ENCODE assay signal across 8 cellular contexts in genomic region chr1:156725683-156726280, GRCh38. TPM values are rescaled to one million over a fixed set of nuclear protein-coding genes. Genes with fewer than 3 reads are reported as not detected.
A peak's percentile ranks its signal among the peaks of the same experiment; 100 is the strongest.
DNase-seq lines count a peak whose midpoint lies in the region; ATAC-seq and TF ChIP-seq lines count a peak whose summit lies in the region.

No MANE protein-coding gene starts in this region.

- DNase-seq in CD4-positive, alpha-beta memory T cell, result peak; percentile 73 to 79 (median 77)
- DNase-seq in NCI-H1105 treated with DMSO at 0.1 percent for 48 hours (lab: John Stamatoyannopoulos, UW) (peak; percentile 81), adipocyte (ENCODE audit: low read depth) (peak; percentile 96), left cardiac atrium (peak; percentile 91), posterior vena cava (ENCODE audit: low spot score) (peak; percentile 96), upper lobe of left lung (peak; percentile 88 to 93)

- H3K9me2 ChIP-seq in SU-DHL-6 (replicated peaks; ENCODE audit: insufficient read depth, low read length), result no peaks in the 10 kb centered on the region

- peaks cover 11 to 24% (median 15%) of the 10 kb centered on the region in 4 donors for H3K4me1 Mint-ChIP-seq in CD4-positive, alpha-beta memory T cell

- peaks cover 22 to 43% of the 10 kb centered on the region in 2 donors for H3K36me3 Mint-ChIP-seq in CD4-positive, alpha-beta memory T cell

- H3K9me3 Mint-ChIP-seq in CD4-positive, alpha-beta memory T cell, result no peaks in the 10 kb centered on the region

- H3K27ac ChIP-seq in CD4-positive, alpha-beta memory T cell (ENCODE audit: low read depth, low read length), result peak overlapping the region; percentile 90
- H3K27ac ChIP-seq in SU-DHL-6 (ENCODE audit: low read depth, low read length) (peak overlapping the region; percentile 74), upper lobe of left lung (peak overlapping the region in 3 of 4 donors; percentile 16 to 46 (median 41))

- H3K79me2 ChIP-seq in SU-DHL-6 (ENCODE audit: insufficient read depth, low read length), result peaks cover 68% of the 10 kb centered on the region

- H3K9ac ChIP-seq in SU-DHL-6 (ENCODE audit: low read length) (peak overlapping the region; percentile 94), adipocyte (ENCODE audit: low read length) (peak overlapping the region; percentile 68)

- peaks cover 25% of the 10 kb centered on the region for H3F3A ChIP-seq in SU-DHL-6 (ENCODE audit: insufficient read depth)

- WGBS in upper lobe of left lung, 2 donors, result 15 to 16% methylated on average over 18 of the region's 18 CpGs

- no peaks in the 10 kb centered on the region for H3K27me3 Mint-ChIP-seq in CD4-positive, alpha-beta memory T cell

- H3K4me3 Mint-ChIP-seq in CD4-positive, alpha-beta memory T cell, result no peak overlapping the region

- TF ChIP-seq EP300 in upper lobe of left lung (IDR thresholded peaks at IDR 0.05), result no peak

- TF ChIP-seq CTCF in SU-DHL-6 (IDR thresholded peaks at IDR 0.05; ENCODE audit: insufficient read depth, low read length, poor library complexity, severe bottlenecking) (peak; percentile 95), upper lobe of left lung (IDR thresholded peaks at IDR 0.05) (peak; percentile 86 to 96 (median 91))

- peak overlapping the region; percentile 80 for H3K4me2 ChIP-seq in SU-DHL-6 (ENCODE audit: low read depth, low read length, poor library complexity, severe bottlenecking)

- H3K4me1 ChIP-seq in CD4-positive, alpha-beta memory T cell (ENCODE audit: insufficient read depth, low read length), result peaks cover 54% of the 10 kb centered on the region
- H3K4me1 ChIP-seq in adipocyte (ENCODE audit: control insufficient read depth, insufficient read depth, low read length), result peaks cover 43% of the 10 kb centered on the region
- peaks cover 40 to 48% (median 42%) of the 10 kb centered on the region in 4 donors for H3K4me1 ChIP-seq in upper lobe of left lung

- CTCF ChIA-PET in CD4-positive, alpha-beta memory T cell (lab: Charles Lee; ENCODE audit: partially characterized antibody), result interaction anchor here (0.6 to 6.9 kb wide), 49 partner anchors 8 to 369 kb away, joined by 3 to 314 read pairs (median 7); partner anchors contain the start of genes CRABP2, HDGF, INSRR and MRPL24

- no peaks in the 10 kb centered on the region for H3K27me3 ChIP-seq in CD4-positive, alpha-beta memory T cell (ENCODE audit: insufficient read depth, low read length)
- H3K27me3 ChIP-seq in SU-DHL-6 (ENCODE audit: low read length) (no peaks in the 10 kb centered on the region), adipocyte (replicated peaks; ENCODE audit: control insufficient read depth, insufficient read depth, low read length) (no peaks in the 10 kb centered on the region), upper lobe of left lung (no peaks in the 10 kb centered on the region)

- peak overlapping the region; percentile 8 to 99 for H3K4me3 ChIP-seq in CD4-positive, alpha-beta memory T cell (ENCODE audit: low read length in 2 of 2)
- H3K4me3 ChIP-seq in SU-DHL-6 (ENCODE audit: insufficient read depth, low read length, poor library complexity, severe bottlenecking) (peak overlapping the region; percentile 90), adipocyte (ENCODE audit: low read length) (peak overlapping the region; percentile 100), upper lobe of left lung (peak overlapping the region; percentile 6 to 68 (median 20))

- peaks cover 22% of the 10 kb centered on the region for H4K20me1 ChIP-seq in SU-DHL-6 (ENCODE audit: low read depth, low read length)

- intact Hi-C loops in CD4-positive, alpha-beta memory T cell (cut with micrococcal nuclease), result loop anchor here (1.0 to 5.0 kb wide), 5 partner anchors 36 to 167 kb away; partner anchors contain the start of gene NTRK1
- intact Hi-C loops in left cardiac atrium (cut with DNase I) (loop anchor here (2.0 to 5.0 kb wide), 4 partner anchors 33 to 165 kb away; partner anchors contain the start of gene PRCC (in 1 of the 2)), posterior vena cava (cut with DNase I) (loop anchor here (2.0 kb wide), 1 partner anchor 35 kb away; no protein-coding TSS in a partner anchor)

- peaks cover 40% of the 10 kb centered on the region for H3K36me3 ChIP-seq in CD4-positive, alpha-beta memory T cell (ENCODE audit: insufficient read depth, low read length)
- H3K36me3 ChIP-seq in SU-DHL-6 (ENCODE audit: low read length) (peaks cover 28% of the 10 kb centered on the region), adipocyte (ENCODE audit: control insufficient read depth, insufficient read depth, low read length, severe bottlenecking) (peaks cover 32% of the 10 kb centered on the region), upper lobe of left lung (peaks cover 15 to 48% (median 32%) of the 10 kb centered on the region in 4 donors)

- POLR2A ChIA-PET in CD4-positive, alpha-beta memory T cell (lab: Charles Lee; ENCODE audit: partially characterized antibody), result interaction anchor here (0.7 to 7.8 kb wide), 17 partner anchors 10 to 221 kb away, joined by 3 to 126 read pairs (median 4); partner anchors contain the start of genes HDGF, MRPL24, NTRK1 and PRCC

- ATAC-seq in GM21529 (IDR thresholded peaks at IDR 0.05; ENCODE audit: unreplicated experiment) (peak; percentile 35), left cardiac atrium (peak; percentile 66 to 70), upper lobe of left lung (ENCODE audit: low FRiP score in 2 of 2) (peak; percentile 84 to 88)

- no peaks in the 10 kb centered on the region for H3K9me3 ChIP-seq in CD4-positive, alpha-beta memory T cell (ENCODE audit: control insufficient read depth in 1 of 2, low read length in 2 of 2)
- H3K9me3 ChIP-seq in SU-DHL-6 (ENCODE audit: insufficient read depth, low read length) (no peaks in the 10 kb centered on the region), adipocyte (ENCODE audit: control insufficient read depth, low read length) (no peaks in the 10 kb centered on the region), upper lobe of left lung (no peaks in the 10 kb centered on the region)

- no peak overlapping the region for H3K27ac Mint-ChIP-seq in CD4-positive, alpha-beta memory T cell

- no peak overlapping the region for H2AFZ ChIP-seq in SU-DHL-6 (ENCODE audit: low read depth, low read length, severe bottlenecking)

- no peak for TF ChIP-seq POLR2A in upper lobe of left lung (IDR thresholded peaks at IDR 0.05)

RNA-seq across cellular contexts. Expression of gene METTL25B, which starts 2.5 kb away (rescaled TPM):
- 10 to 100 TPM; 30.5 to 35.7 TPM for total RNA-seq in CD4-positive, alpha-beta memory T cell
- 1 to 10 TPM; 4.6 to 7.5 TPM for polyA plus RNA-seq in CD4-positive, alpha-beta memory T cell
- total RNA-seq in left cardiac atrium (10 to 100 TPM; 14.6 to 20.5 TPM), posterior vena cava (10 to 100 TPM; 19.6 to 21.6 TPM), upper lobe of left lung (100 to 1,000 TPM in 1 of 6 donors, 10 to 100 TPM in 5; 23.4 to 131 (median 39.9) TPM)

RNA-seq across cellular contexts. Expression of gene ISG20L2, which starts 2.8 kb away (rescaled TPM):
- total RNA-seq in CD4-positive, alpha-beta memory T cell, result 10 to 100 TPM; 47.9 to 53.1 TPM
- polyA plus RNA-seq in CD4-positive, alpha-beta memory T cell, result 10 to 100 TPM; 11.4 to 19.3 TPM
- total RNA-seq in left cardiac atrium (10 to 100 TPM; 15.7 to 18.6 TPM), posterior vena cava (10 to 100 TPM; 17.3 to 20.3 TPM), upper lobe of left lung (10 to 100 TPM; 10.8 to 38.8 (median 22.9) TPM)

RNA-seq across cellular contexts. Expression of gene MRPL24, which starts 15.1 kb away (rescaled TPM):
- 10 to 100 TPM; 44.1 to 47.4 TPM for total RNA-seq in CD4-positive, alpha-beta memory T cell
- 100 to 1,000 TPM in 1 of 2 donors, 10 to 100 TPM in 1; 86.7 to 150 TPM for polyA plus RNA-seq in CD4-positive, alpha-beta memory T cell
- total RNA-seq in left cardiac atrium (10 to 100 TPM; 62.9 to 74.0 TPM), posterior vena cava (10 to 100 TPM; 60.5 to 63.7 TPM), upper lobe of left lung (10 to 100 TPM; 19.6 to 52.5 (median 40.8) TPM)

RNA-seq across cellular contexts. Expression of gene CRABP2, which starts 20.4 kb away (rescaled TPM):
- total RNA-seq in CD4-positive, alpha-beta memory T cell, result under 1 TPM; 0.55 to 0.61 TPM
- under 1 TPM in 1 of 2 donors, not detected in 1; 0.21 TPM for polyA plus RNA-seq in CD4-positive, alpha-beta memory T cell
- total RNA-seq in left cardiac atrium, result 1 to 10 TPM; 1.5 TPM
- 10 to 100 TPM in 1 of 2 donors, 1 to 10 TPM in 1; 9.2 to 20.9 TPM for total RNA-seq in posterior vena cava
- 1 to 10 TPM in 4 of 6 donors, under 1 TPM in 1, not detected in 1; 0.76 to 8.1 (median 3.9) TPM for total RNA-seq in upper lobe of left lung

RNA-seq across cellular contexts. Expression of gene HDGF, which starts 25.7 kb away (rescaled TPM):
- total RNA-seq in CD4-positive, alpha-beta memory T cell, result 10 to 100 TPM; 93.3 to 97.0 TPM
- polyA plus RNA-seq in CD4-positive, alpha-beta memory T cell, result 10 to 100 TPM; 23.8 to 49.3 TPM
- total RNA-seq in left cardiac atrium (100 to 1,000 TPM; 139 to 156 TPM), posterior vena cava (100 to 1,000 TPM; 101 to 126 TPM), upper lobe of left lung (100 to 1,000 TPM; 129 to 231 (median 182) TPM)

Comparison
In these comparisons a context has a peak if more than half of its experiments do, and no peak if none do; other contexts are left out.
1. Peak in every context shown above with its lines: DNase-seq, ATAC-seq, H3K4me3 ChIP-seq and H3K27ac ChIP-seq.
2. H3K4me3 ChIP-seq: peak in every context shown above with its lines; median percentile 100 in adipocyte; 90 in SU-DHL-6; 54 in CD4-positive, alpha-beta memory T cell; 20 in upper lobe of left lung.
3. ATAC-seq: peak in every context shown above with its lines; median percentile 86 in upper lobe of left lung; 68 in left cardiac atrium; 35 in GM21529.